ENCODE assay signal across 9 cellular contexts in the genomic region with DNA sequence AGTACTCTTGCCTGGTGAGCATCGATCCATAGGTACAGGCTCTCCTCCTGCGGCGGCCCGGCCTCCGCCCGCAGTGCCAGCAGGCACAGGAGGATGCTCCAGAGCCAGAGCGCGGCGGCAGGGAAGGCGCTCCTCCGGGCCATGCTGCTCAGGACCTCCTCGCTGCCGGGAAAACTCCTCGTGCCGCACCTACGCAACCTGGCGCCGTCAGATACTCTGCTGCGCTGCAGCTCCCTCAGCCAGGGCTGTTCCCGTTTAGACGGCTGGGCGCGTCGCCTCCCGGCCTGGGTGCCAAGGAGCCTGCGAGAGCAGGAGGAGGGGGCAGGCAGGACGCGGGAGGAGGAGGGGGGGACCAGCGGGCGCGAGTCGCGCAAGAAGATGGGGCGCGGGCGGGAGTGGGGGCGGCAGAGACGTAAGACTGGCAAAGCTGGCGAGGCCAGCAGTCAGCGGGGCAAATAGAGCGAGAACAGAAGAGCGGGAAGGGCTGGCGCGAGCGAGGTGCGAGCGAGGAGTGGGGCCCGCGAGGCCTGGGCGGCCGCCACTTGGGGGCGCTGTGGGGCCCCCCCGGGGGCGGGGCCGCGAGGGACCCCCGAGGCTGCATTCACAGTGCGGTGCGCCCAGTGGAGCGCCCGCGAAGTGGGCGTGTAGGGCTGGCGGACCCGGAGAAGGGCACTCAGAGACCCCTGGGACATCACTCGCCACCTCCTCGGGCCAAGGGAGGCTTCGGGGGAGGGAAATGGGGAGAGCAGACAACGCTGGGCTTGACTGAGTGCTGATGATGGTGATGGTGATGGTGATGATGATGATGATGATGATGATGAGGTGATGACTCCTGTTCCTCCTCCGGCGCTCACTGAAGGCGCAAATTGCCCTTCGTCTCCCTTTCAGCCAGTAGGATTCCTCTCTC. TPM values are rescaled to one million over a fixed set of nuclear protein-coding genes. Genes with fewer than 3 reads are reported as not detected.
A peak's percentile ranks its signal among the peaks of the same experiment; 100 is the strongest.
DNase-seq lines count a peak whose midpoint lies in the region; ATAC-seq, FAIRE-seq and TF ChIP-seq lines count a peak whose summit lies in the region.
"Had no signal": no experiment of that assay in that cellular context is flagged by ENCODE, and none has a peak within 500 bp of the region (broad histone marks: within the 10 kb centered on the region; RNA-seq: fewer than 3 reads in every experiment).

A gene with protein sequence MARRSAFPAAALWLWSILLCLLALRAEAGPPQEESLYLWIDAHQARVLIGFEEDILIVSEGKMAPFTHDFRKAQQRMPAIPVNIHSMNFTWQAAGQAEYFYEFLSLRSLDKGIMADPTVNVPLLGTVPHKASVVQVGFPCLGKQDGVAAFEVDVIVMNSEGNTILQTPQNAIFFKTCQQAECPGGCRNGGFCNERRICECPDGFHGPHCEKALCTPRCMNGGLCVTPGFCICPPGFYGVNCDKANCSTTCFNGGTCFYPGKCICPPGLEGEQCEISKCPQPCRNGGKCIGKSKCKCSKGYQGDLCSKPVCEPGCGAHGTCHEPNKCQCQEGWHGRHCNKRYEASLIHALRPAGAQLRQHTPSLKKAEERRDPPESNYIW (minus strand): TSS at position 257 of the 907 bp plus-strand sequence. CDS start 114 bp downstream, at position 143.

- intact Hi-C loops in stomach (cut with DNase I; ENCODE audit: low total_unique reads): no loop called here

- H3K27me3 ChIP-seq in OCI-LY3 (ENCODE audit: low read depth, low read length) (peaks cover 29% of the 10 kb centered on the region), bronchial epithelial cell (ENCODE audit: control insufficient read depth, insufficient read depth, low read length) (peaks cover 6% of the 10 kb centered on the region), stomach (peaks cover 5 to 81% (median 31%) of the 10 kb centered on the region in 3 donors)

- H3K9ac ChIP-seq in OCI-LY3 (ENCODE audit: low read length): no peak within 1 kb of the TSS

- H4K20me1 ChIP-seq in OCI-LY3 (ENCODE audit: insufficient read depth, low read length): no peaks in the 10 kb centered on the region

- TF ChIP-seq CTCF in OCI-LY3 (IDR thresholded peaks at IDR 0.05; ENCODE audit: low read depth, low read length) (peak; percentile 23), bronchial epithelial cell (IDR thresholded peaks at IDR 0.05; ENCODE audit: insufficient read depth, low read length, severe bottlenecking) (peak; percentile 34), stomach (IDR thresholded peaks at IDR 0.05) (no peak)

- H3K4me3 ChIP-seq in OCI-LY3 (ENCODE audit: low read length): no peak within 1 kb of the TSS
- no peak within 1 kb of the TSS for H3K4me3 ChIP-seq in bronchial epithelial cell (ENCODE audit: low read depth, low read length)
- peak within 1 kb of the TSS; percentile 37 to 53 (median 42) for H3K4me3 ChIP-seq in stomach
- H3K4me3 ChIP-seq: SJSA1 had no signal

- ATAC-seq in HG02571 (IDR thresholded peaks at IDR 0.05; ENCODE audit: unreplicated experiment) (peak; percentile 55), left lobe of liver (peak; percentile 40), GM18520 (IDR thresholded peaks at IDR 0.05; ENCODE audit: unreplicated experiment) (no peak)

- no peaks in the 10 kb centered on the region for H3K9me3 ChIP-seq in OCI-LY3 (ENCODE audit: insufficient read depth, low read length)
- no peaks in the 10 kb centered on the region for H3K9me3 ChIP-seq in stomach
- H3K9me3 ChIP-seq: SJSA1 had no signal

- no peak within 1 kb of the TSS for H3K4me2 ChIP-seq in OCI-LY3 (ENCODE audit: low read length)

- WGBS in stomach, 5 donors: 7 to 8% (median 7%) methylated on average over 47 to 73 of the region's 73 CpGs

- no peaks in the 10 kb centered on the region for H3K79me2 ChIP-seq in OCI-LY3 (ENCODE audit: low read length)

- H3K27ac ChIP-seq in OCI-LY3 (ENCODE audit: low read length): no peak within 1 kb of the TSS
- no peak within 1 kb of the TSS for H3K27ac ChIP-seq in stomach
- H3K27ac ChIP-seq: SJSA1 had no signal

- TF ChIP-seq POLR2A in stomach (IDR thresholded peaks at IDR 0.05): no peak

- no peak for TF ChIP-seq EP300 in stomach (IDR thresholded peaks at IDR 0.05)

- H3K4me1 ChIP-seq in OCI-LY3 (ENCODE audit: low read length) (peaks cover 8% of the 10 kb centered on the region), stomach (peaks cover 10 to 18% (median 12%) of the 10 kb centered on the region in 4 donors)
- H3K4me1 ChIP-seq: SJSA1 had no signal

- H2AFZ ChIP-seq in OCI-LY3 (ENCODE audit: low read depth, low read length): no peak within 1 kb of the TSS

- H3K36me3 ChIP-seq in OCI-LY3 (replicated peaks; ENCODE audit: low read depth, low read length) (no peaks in the 10 kb centered on the region), bronchial epithelial cell (ENCODE audit: control insufficient read depth, insufficient read depth, low read length) (no peaks in the 10 kb centered on the region), stomach (no peaks in the 10 kb centered on the region)
- H3K36me3 ChIP-seq: SJSA1 had no signal

- FAIRE-seq in bronchial epithelial cell (lab: Jason Lieb, UNC): no peak

- DNase-seq in ELF-1 (ENCODE audit: low read depth, low spot score) (peak; percentile 69), bronchial epithelial cell (ENCODE audit: low read depth) (peak; percentile 17), left lobe of liver (ENCODE audit: low spot score) (no peak), stomach (peak; percentile 45), COR-L47 (lab: John Stamatoyannopoulos, UW) (no peak)

RNA-seq across cellular contexts. Expression of the gene that starts here (rescaled TPM):
- not detected in 2 replicates for total RNA-seq in bronchial epithelial cell
- 0.08 TPM for total RNA-seq in left lobe of liver
- 10 to 100 TPM in 2 of 5 donors, 1 to 10 TPM in 2, not detected in 1; 1.4 to 11.1 (median 7.1) TPM for total RNA-seq in stomach
- under 1 TPM in 1 of 3 donors, not detected in 2; 0.10 TPM for polyA plus RNA-seq in stomach
- total RNA-seq: SJSA1 had no signal

Comparison
In these comparisons a context has a peak if more than half of its experiments do, and no peak if none do; other contexts are left out.
1. Peak in DNase-seq in bronchial epithelial cell; RNA of the gene not detected or under 1 TPM.
2. Peak in ATAC-seq in left lobe of liver; RNA of the gene not detected or under 1 TPM.
3. DNase-seq: peak in ELF-1 (single experiment) and stomach (single experiment); none in left lobe of liver (single experiment) and COR-L47 (single experiment).
4. H3K4me3 ChIP-seq: peak in stomach (4 of 4); none in OCI-LY3 (single experiment) and bronchial epithelial cell (single experiment).
5. CTCF ChIP-seq: peak in OCI-LY3 (single experiment) and bronchial epithelial cell (single experiment); none in stomach (0 of 7).